Comparison of ENCODE assay signal across 15 cellular contexts in the genomic region with DNA sequence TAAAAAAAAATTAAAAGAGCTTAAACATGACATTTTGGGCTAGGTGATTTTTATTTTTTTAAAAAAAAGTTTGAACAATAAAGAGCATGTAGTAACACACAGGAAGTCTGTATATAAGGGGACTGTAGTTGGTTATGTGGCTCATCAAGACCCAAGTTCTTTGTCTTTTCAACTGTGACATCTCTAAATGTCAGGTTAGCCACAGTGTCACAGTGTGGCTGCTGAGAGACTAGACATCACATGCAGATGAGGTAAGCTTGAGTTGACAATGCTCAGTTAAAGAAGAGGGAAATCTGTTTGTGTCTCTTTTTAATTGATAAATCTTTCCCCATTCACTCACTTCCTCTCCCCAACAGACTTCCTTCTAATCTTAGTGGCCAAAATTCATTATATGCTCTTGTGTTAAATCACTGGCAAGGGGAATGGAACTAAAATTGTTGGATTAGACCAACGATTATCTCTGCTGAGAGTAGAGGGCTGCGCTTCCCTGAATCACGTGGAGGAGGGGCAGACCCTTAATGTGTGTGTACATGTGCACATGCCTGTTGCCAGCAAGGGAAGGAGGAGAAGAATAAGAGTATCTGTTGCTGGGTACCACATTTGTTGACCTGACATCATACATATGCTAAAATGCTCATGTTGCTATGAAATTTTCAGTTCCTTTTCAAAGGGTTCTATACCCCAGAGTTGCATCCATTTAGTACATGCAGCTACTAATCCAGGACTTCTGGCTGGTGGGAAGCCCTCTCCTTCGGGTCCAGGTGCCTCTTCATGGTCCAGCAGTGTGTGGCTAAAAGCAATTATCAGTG.
DNase-seq lines count a peak whose midpoint lies in the region; ATAC-seq and TF ChIP-seq lines count a peak whose summit lies in the region.
"Had no signal": no experiment of that assay in that cellular context is flagged by ENCODE, and none has a peak within 500 bp of the region (broad histone marks: within the 10 kb centered on the region; RNA-seq: fewer than 3 reads in every experiment).

No MANE protein-coding gene starts in this region.

- H3K36me3 ChIP-seq in tibial nerve (peaks cover 0 to 17% (median 0%) of the 10 kb centered on the region in 3 donors), tibial artery (peaks cover 0 to 23% (median 9%) of the 10 kb centered on the region in 3 donors)

- H3K4me1 Mint-ChIP-seq in natural killer cell, result peaks cover 7 to 14% of the 10 kb centered on the region in 2 donors

- H3K4me3 Mint-ChIP-seq in natural killer cell, result no peak overlapping the region
- H3K4me3 Mint-ChIP-seq: CD4-positive, alpha-beta memory T cell had no signal

- TF ChIP-seq CTCF in GM13977 (IDR thresholded peaks at IDR 0.05; ENCODE audit: extremely low read depth, insufficient read depth, missing control alignments) (no peak), natural killer cell (IDR thresholded peaks at IDR 0.05) (no peak), tibial nerve (IDR thresholded peaks at IDR 0.05) (no peak), tibial artery (IDR thresholded peaks at IDR 0.05) (no peak)

- no peaks in the 10 kb centered on the region for H3K9me3 Mint-ChIP-seq in natural killer cell
- H3K9me3 Mint-ChIP-seq: CD4-positive, alpha-beta memory T cell had no signal

- no peaks in the 10 kb centered on the region for H3K36me3 Mint-ChIP-seq in natural killer cell

- 80 to 81% methylated on average over 4 of the region's 4 CpGs for WGBS in tibial nerve, 2 donors

- peak; percentile 60 for ATAC-seq in GM21528 (IDR thresholded peaks at IDR 0.05; ENCODE audit: low FRiP score, unreplicated experiment)
- peak; percentile 74 for ATAC-seq in HG03432 (IDR thresholded peaks at IDR 0.05; ENCODE audit: unreplicated experiment)
- peak in 2 of 3 donors; percentile 52 to 57 for ATAC-seq in natural killer cell
- ATAC-seq in GM19467 (IDR thresholded peaks at IDR 0.05; ENCODE audit: unreplicated experiment), result no peak
- ATAC-seq: heart right ventricle, lower lobe of right lung had no signal

- H3K27ac ChIP-seq in tibial nerve, result no peak overlapping the region
- H3K27ac ChIP-seq in tibial artery, result no peak overlapping the region
- H3K27ac ChIP-seq: heart right ventricle, lower lobe of right lung, RWPE1 had no signal

- H3K9me3 ChIP-seq in tibial nerve (no peaks in the 10 kb centered on the region), tibial artery (no peaks in the 10 kb centered on the region)
- H3K9me3 ChIP-seq: heart right ventricle, lower lobe of right lung had no signal

- in situ Hi-C loops in GM13977 (cut with MboI; ENCODE audit: low pct_unique_long_range_greater_than_20kb, low sequenced_read_pairs, unreplicated experiment), result no loop called here

- no peaks in the 10 kb centered on the region for H3K4me1 ChIP-seq in tibial nerve
- H3K4me1 ChIP-seq in tibial artery, result peaks cover 0 to 7% (median 1%) of the 10 kb centered on the region in 4 donors
- H3K4me1 ChIP-seq: lower lobe of right lung had no signal

- H3K4me3 ChIP-seq in tibial nerve (no peak overlapping the region), tibial artery (no peak overlapping the region)
- H3K4me3 ChIP-seq: heart right ventricle, lower lobe of right lung had no signal

- TF ChIP-seq POLR2A in tibial nerve (IDR thresholded peaks at IDR 0.05), result no peak

- H3K27me3 ChIP-seq in tibial nerve (no peaks in the 10 kb centered on the region), tibial artery (no peaks in the 10 kb centered on the region)

- no peak overlapping the region for H3K27ac Mint-ChIP-seq in natural killer cell

- TF ChIP-seq EP300 in tibial nerve (IDR thresholded peaks at IDR 0.05), result no peak

- intact Hi-C loops in natural killer cell (cut with micrococcal nuclease), result no loop called here
- intact Hi-C loops in tibial artery (cut with DNase I; ENCODE audit: low total_unique reads), result no loop called here

- DNase-seq in GM13977 (ENCODE audit: low spot score) (peak; percentile 57), natural killer cell (no peak), tibial nerve (ENCODE audit: low spot score in 2 of 2) (no peak), inferior parietal cortex (ENCODE audit: extremely low spot score) (no peak), tibial artery (no peak)
- DNase-seq: activated CD8-positive, alpha-beta memory T cell treated with anti-CD3 and anti-CD28 coated beads, Interleukin-2, amount 50 U/mL, for 48 hours; aorta; CD4-positive, alpha-beta memory T cell; heart right ventricle; lower lobe of right lung; NCI-H345 had no signal

- H3K27me3 Mint-ChIP-seq in natural killer cell (ENCODE audit: low read depth in 2 of 2), result no peaks in the 10 kb centered on the region
- H3K27me3 Mint-ChIP-seq: CD4-positive, alpha-beta memory T cell had no signal
